In genomic region chr19:38280030-38280921, GRCh38 we compare ENCODE assay signal across 17 cellular contexts. TPM values are rescaled to one million over a fixed set of nuclear protein-coding genes. Genes with fewer than 3 reads are reported as not detected.
DNase-seq lines count a peak whose midpoint lies in the region; ATAC-seq, FAIRE-seq and TF ChIP-seq lines count a peak whose summit lies in the region.
"Had no signal": no experiment of that assay in that cellular context is flagged by ENCODE, and none has a peak within 500 bp of the region (broad histone marks: within the 10 kb centered on the region; RNA-seq: fewer than 3 reads in every experiment).

No MANE protein-coding gene starts in this region.

- H3K4me1 ChIP-seq in liver (ENCODE audit: control insufficient read depth in 4 of 4, insufficient read depth in 4 of 4, low read length in 3 of 4) (peaks cover 0 to 11% (median 3%) of the 10 kb centered on the region in 4 donors), HepG2 (ENCODE audit: insufficient read depth, low read length) (peaks cover 14% of the 10 kb centered on the region), kidney (ENCODE audit: control insufficient read depth in 1 of 2, insufficient read depth in 1 of 2, low read depth in 1 of 2, low read length in 2 of 2) (peaks cover 27 to 34% of the 10 kb centered on the region in 2 donors), aorta (ENCODE audit: control insufficient read depth in 1 of 2, insufficient read depth in 2 of 2, low read length in 2 of 2) (peaks cover 0 to 3% of the 10 kb centered on the region in 2 donors)

- H3K9me3 ChIP-seq in liver (ENCODE audit: control insufficient read depth in 4 of 4, low read length in 3 of 4), result no peaks in the 10 kb centered on the region
- no peaks in the 10 kb centered on the region for H3K9me3 ChIP-seq in HepG2 (ENCODE audit: low read length)
- no peaks in the 10 kb centered on the region for H3K9me3 ChIP-seq in kidney (ENCODE audit: control insufficient read depth in 1 of 2, low read length in 2 of 2)
- H3K9me3 ChIP-seq in aorta (ENCODE audit: control insufficient read depth, low read length), result no peaks in the 10 kb centered on the region
- H3K9me3 ChIP-seq: body of pancreas, gastrocnemius medialis had no signal

- no peaks in the 10 kb centered on the region for H4K20me1 ChIP-seq in HepG2 (ENCODE audit: insufficient read depth, low read length)

- no peaks in the 10 kb centered on the region for H3K27me3 ChIP-seq in liver (ENCODE audit: control insufficient read depth in 4 of 4, insufficient read depth in 4 of 4, low read length in 3 of 4)
- H3K27me3 ChIP-seq in HepG2 (ENCODE audit: control insufficient read depth in 1 of 2, insufficient read depth in 2 of 2, low read length in 2 of 2), result no peaks in the 10 kb centered on the region; a peak in 1 of 5 replicates
- no peaks in the 10 kb centered on the region for H3K27me3 ChIP-seq in aorta (ENCODE audit: control insufficient read depth in 1 of 2, insufficient read depth in 2 of 2, low read length in 1 of 2)
- H3K27me3 ChIP-seq: body of pancreas, gastrocnemius medialis had no signal

- TF ChIP-seq EP300 in HepG2 (IDR thresholded peaks at IDR 0.05; ENCODE audit: low read depth in 2 of 2, low read length in 2 of 2), result no peak
- no peak for TF ChIP-seq EP300 in HepG2 (CRISPR knock-in tag; IDR thresholded peaks at IDR 0.05; ENCODE audit: borderline replicate concordance)

- TF ChIP-seq CTCF in liver (IDR thresholded peaks at IDR 0.05; ENCODE audit: low read depth, low read length, missing input control) (no peak), HepG2 (CRISPR knock-in tag; IDR thresholded peaks at IDR 0.05) (no peak), kidney (IDR thresholded peaks at IDR 0.05; ENCODE audit: borderline replicate concordance, extremely low read depth, insufficient read depth) (no peak)

- no peak overlapping the region for H3K9ac ChIP-seq in liver (ENCODE audit: low read depth in 1 of 2, low read length in 2 of 2)
- no peak overlapping the region for H3K9ac ChIP-seq in HepG2 (ENCODE audit: insufficient read depth, low read depth, low read length)
- peak overlapping the region in 1 of 2 donors; percentile 35 for H3K9ac ChIP-seq in kidney (ENCODE audit: low read length in 2 of 2)

- intact Hi-C loops in HepG2 (cut with micrococcal nuclease; ENCODE audit: unreplicated experiment) (no loop called here), kidney (cut with DNase I) (no loop called here), aorta (cut with DNase I) (no loop called here)

- H3K4me3 ChIP-seq in liver (ENCODE audit: low read depth in 1 of 3, low read length in 3 of 3) (no peak overlapping the region), HepG2 (replicated peaks in 1 of 3; ENCODE audit: insufficient read depth in 1 of 3, low read depth in 2 of 3, low read length in 3 of 3) (no peak overlapping the region), kidney (ENCODE audit: low read length in 2 of 2) (no peak overlapping the region), aorta (ENCODE audit: low read length in 2 of 2) (no peak overlapping the region)
- H3K4me3 ChIP-seq: body of pancreas, gastrocnemius medialis had no signal

- BruUV-seq in HepG2 (replicated peaks; lab: Mats Ljungman, UMichigan), result no TSS peak

- DNase-seq in HepG2 (ENCODE audit: low spot score) (no peak), kidney (no peak), aorta (no peak), epidermal melanocyte (ENCODE audit: insufficient read length, low spot score) (no peak), NCI-H146 (lab: John Stamatoyannopoulos, UW) (no peak)
- DNase-seq: activated CD4-positive, alpha-beta T cell treated with anti-CD3 and anti-CD28 coated beads, Interleukin-2, amount 50 U/mL, for 48 hours; activated effector memory CD4-positive, alpha-beta T cell treated with Interleukin-2 at 50 U/mL for 16 hours; body of pancreas; effector CD4-positive, alpha-beta T cell; gastrocnemius medialis; H7; NCI-H2029; NCI-H748 treated with DMSO at 0.1 percent for 48 hours; SHP77 treated with DMSO at 0.1 percent for 48 hours had no signal

- TF ChIP-seq RAD21 in liver (IDR thresholded peaks at IDR 0.05) (no peak), HepG2 (CRISPR knock-in tag; IDR thresholded peaks at IDR 0.05) (no peak)

- H3K36me3 ChIP-seq in liver (ENCODE audit: control insufficient read depth in 4 of 4, insufficient read depth in 3 of 4, low read depth in 1 of 4, low read length in 3 of 4), result no peaks in the 10 kb centered on the region
- H3K36me3 ChIP-seq in HepG2 (replicated peaks in 1 of 2; ENCODE audit: control insufficient read depth in 1 of 2, insufficient read depth in 2 of 2, low read length in 2 of 2), result no peaks in the 10 kb centered on the region
- H3K36me3 ChIP-seq in kidney (ENCODE audit: control insufficient read depth in 1 of 2, insufficient read depth in 2 of 2, low read length in 2 of 2), result peaks cover 3 to 11% of the 10 kb centered on the region in 2 donors
- peaks cover 0 to 2% of the 10 kb centered on the region in 2 donors for H3K36me3 ChIP-seq in aorta (ENCODE audit: control insufficient read depth in 1 of 2, insufficient read depth in 2 of 2, low read length in 1 of 2)
- H3K36me3 ChIP-seq: gastrocnemius medialis had no signal

- H3K27ac ChIP-seq in liver (ENCODE audit: low read depth in 1 of 2, low read length in 2 of 2) (peak overlapping the region in 1 of 2 donors; percentile 23), HepG2 (ENCODE audit: extremely low read length, insufficient read depth, low read length) (no peak overlapping the region), kidney (ENCODE audit: low read depth in 2 of 2, low read length in 2 of 2) (peak overlapping the region; percentile 56 to 60), aorta (ENCODE audit: low read depth in 1 of 2, low read length in 2 of 2) (peak overlapping the region; percentile 24 to 83)

- no peak overlapping the region for H2AFZ ChIP-seq in HepG2 (ENCODE audit: low read length)

- POLR2A ChIA-PET in HepG2 (lab: Yijun Ruan, JAX), result no interaction called here

- H3K4me2 ChIP-seq in HepG2 (ENCODE audit: low read depth, low read length), result no peak overlapping the region

- FAIRE-seq in HepG2 (lab: Jason Lieb, UNC) (no peak), kidney (lab: Jason Lieb, UNC) (no peak)

- 83% methylated on average over 17 of the region's 17 CpGs for WGBS in liver
- WGBS in HepG2 (ENCODE audit: low lambda C conversion rate), result 58% methylated on average over 17 of the region's 17 CpGs
- 82 to 86% methylated on average over 17 of the region's 17 CpGs for WGBS in aorta, 2 donors

- H3K79me2 ChIP-seq in HepG2 (ENCODE audit: insufficient read depth, low read length), result no peaks in the 10 kb centered on the region

- no peak for TF ChIP-seq POLR2A in HepG2 (IDR thresholded peaks at IDR 0.05; ENCODE audit: insufficient read depth in 1 of 2, low read depth in 2 of 2, low read length in 2 of 2)

- ATAC-seq in HepG2 (no peak), aorta (ENCODE audit: low FRiP score) (no peak)
- ATAC-seq: body of pancreas; gastrocnemius medialis; stimulated activated effector memory CD8-positive, alpha-beta T cell treated with anti-CD3 and anti-CD28 coated beads, Interleukin-12 subunit alpha, Interleukin-12 subunit beta, amount 100 ng/mL, for 72 hours had no signal

- CTCF ChIA-PET in HepG2 (lab: Yijun Ruan, JAX; ENCODE audit: low intra/inter-chr PET ratio, low total read pairs), result no interaction called here

- in situ Hi-C loops in HepG2 (cut with HindIII; ENCODE audit: extremely low pct_ligation_motif_present, low pct_unique_long_range_greater_than_20kb), result no loop called here

RNA-seq across cellular contexts. Expression of gene SPINT2, which starts 15.9 kb away (rescaled TPM):
- total RNA-seq in liver, result 10 to 100 TPM in 1 of 2 donors, 1 to 10 TPM in 1; 7.0 to 43.0 TPM
- polyA plus RNA-seq in liver, result 10 to 100 TPM in 1 of 2 donors, 1 to 10 TPM in 1; 7.1 to 14.2 TPM
- total RNA-seq in HepG2 (2016; rRNA removed; fragmentation: Illumina TruSeq; extraction: Trizol), result 0.24 and 0.31 TPM in 2 replicates
- 0.18 and 0.40 TPM in 2 replicates for total RNA-seq in HepG2 (2016; cell fraction: cytosol; rRNA removed; fragmentation: Illumina TruSeq; extraction: Trizol; ENCODE audit: low read depth)
- 0.30 and 0.37 TPM in 2 replicates for total RNA-seq in HepG2 (2016; cell fraction: insoluble cytoplasmic fraction; rRNA removed; fragmentation: Illumina TruSeq; extraction: Trizol)
- total RNA-seq in HepG2 (2016; cell fraction: membrane; rRNA removed; fragmentation: Illumina TruSeq; extraction: Trizol), result 0.22 TPM in 1 of 2 replicates, not detected in the other
- 0.44 TPM in 1 of 2 replicates, not detected in the other for total RNA-seq in HepG2 (2016; cell fraction: nucleus; rRNA removed; fragmentation: Illumina TruSeq; extraction: Trizol)
- 0.77 and 0.97 TPM in 2 replicates for polyA plus RNA-seq in HepG2 (2011; rRNA removed)
- 0.38 and 0.83 TPM in 2 replicates for polyA plus RNA-seq in HepG2 (2011; cell fraction: cytosol; rRNA removed)
- polyA plus RNA-seq in HepG2 (2011; cell fraction: nucleus; rRNA removed), result 0.21 and 0.35 TPM in 2 replicates
- polyA plus RNA-seq in HepG2 (2012), result 0.31 and 0.39 TPM in 2 replicates
- not detected in 2 replicates for polyA plus RNA-seq in HepG2 (2016; cell fraction: cytosol; fragmentation: Illumina TruSeq; extraction: Trizol; ENCODE audit: low read depth)
- 0.26 and 0.46 TPM in 2 replicates for polyA plus RNA-seq in HepG2 (2016; cell fraction: insoluble cytoplasmic fraction; fragmentation: Illumina TruSeq; extraction: Trizol; ENCODE audit: low read depth)
- polyA plus RNA-seq in HepG2 (2016; cell fraction: membrane; fragmentation: Illumina TruSeq; extraction: Trizol; ENCODE audit: low read depth), result 0.13 TPM in 1 of 2 replicates, not detected in the other
- polyA plus RNA-seq in HepG2 (2016; cell fraction: nucleus; fragmentation: Illumina TruSeq; extraction: Trizol; ENCODE audit: insufficient read depth, low read depth), result 0.60 and 1.7 TPM in 2 replicates
- polyA minus RNA-seq in HepG2 (2011; rRNA and poly(A)+ RNA removed; ENCODE audit: low replicate concordance), result 0.56 and 17.3 TPM in 2 replicates
- polyA minus RNA-seq in HepG2 (2011; cell fraction: cytosol; rRNA and poly(A)+ RNA removed), result not detected in 2 replicates
- polyA minus RNA-seq in HepG2 (2011; cell fraction: nucleus; rRNA and poly(A)+ RNA removed), result 0.26 TPM in 1 of 2 replicates, not detected in the other
- total RNA-seq in kidney, result 381 TPM
- 425 TPM for polyA plus RNA-seq in kidney (ENCODE audit: insufficient read depth, low read depth, low replicate concordance)
- 100 to 1,000 TPM; 146 to 155 TPM for total RNA-seq in aorta
- 100 to 1,000 TPM; 238 to 292 TPM for polyA plus RNA-seq in aorta

RNA-seq across cellular contexts. Expression of gene C19orf33, which starts 23.8 kb away (rescaled TPM):
- total RNA-seq in liver (1 to 10 TPM in 1 of 2 donors, not detected in 1; 1.6 TPM), HepG2 (2016; rRNA removed; fragmentation: Illumina TruSeq; extraction: Trizol) (2.8 and 3.3 TPM in 2 replicates), kidney (43.9 TPM), aorta (1 to 10 TPM; 2.0 to 2.2 TPM)
- polyA plus RNA-seq in liver (under 1 TPM in 1 of 2 donors, not detected in 1; 0.36 TPM), HepG2 (2011; rRNA removed) (2.5 and 3.2 TPM in 2 replicates), kidney (ENCODE audit: insufficient read depth, low read depth, low replicate concordance) (40.3 TPM), aorta (100 to 1,000 TPM in 1 of 2 donors, 10 to 100 TPM in 1; 22.7 to 259 TPM)
- total RNA-seq in HepG2 (2016; cell fraction: cytosol; rRNA removed; fragmentation: Illumina TruSeq; extraction: Trizol; ENCODE audit: low read depth), result 6.4 and 6.6 TPM in 2 replicates
- total RNA-seq in HepG2 (2016; cell fraction: insoluble cytoplasmic fraction; rRNA removed; fragmentation: Illumina TruSeq; extraction: Trizol), result 2.5 and 4.8 TPM in 2 replicates
- total RNA-seq in HepG2 (2016; cell fraction: membrane; rRNA removed; fragmentation: Illumina TruSeq; extraction: Trizol), result 4.6 and 6.3 TPM in 2 replicates
- 3.4 and 3.9 TPM in 2 replicates for total RNA-seq in HepG2 (2016; cell fraction: nucleus; rRNA removed; fragmentation: Illumina TruSeq; extraction: Trizol)
- polyA plus RNA-seq in HepG2 (2011; cell fraction: cytosol; rRNA removed), result 4.3 and 4.5 TPM in 2 replicates
- 1.1 and 1.5 TPM in 2 replicates for polyA plus RNA-seq in HepG2 (2011; cell fraction: nucleus; rRNA removed)
- 1.5 and 3.1 TPM in 2 replicates for polyA plus RNA-seq in HepG2 (2012)
- 7.0 and 8.9 TPM in 2 replicates for polyA plus RNA-seq in HepG2 (2016; cell fraction: cytosol; fragmentation: Illumina TruSeq; extraction: Trizol; ENCODE audit: low read depth)
- 3.1 and 5.6 TPM in 2 replicates for polyA plus RNA-seq in HepG2 (2016; cell fraction: insoluble cytoplasmic fraction; fragmentation: Illumina TruSeq; extraction: Trizol; ENCODE audit: low read depth)
- 4.1 and 4.8 TPM in 2 replicates for polyA plus RNA-seq in HepG2 (2016; cell fraction: membrane; fragmentation: Illumina TruSeq; extraction: Trizol; ENCODE audit: low read depth)
- 2.8 TPM in 1 of 2 replicates, not detected in the other for polyA plus RNA-seq in HepG2 (2016; cell fraction: nucleus; fragmentation: Illumina TruSeq; extraction: Trizol; ENCODE audit: insufficient read depth, low read depth)
- polyA minus RNA-seq in HepG2 (2011; rRNA and poly(A)+ RNA removed; ENCODE audit: low replicate concordance), result 14.8 TPM in 1 of 2 replicates, not detected in the other
- not detected in 2 replicates for polyA minus RNA-seq in HepG2 (2011; cell fraction: cytosol; rRNA and poly(A)+ RNA removed)
- polyA minus RNA-seq in HepG2 (2011; cell fraction: nucleus; rRNA and poly(A)+ RNA removed), result 1.2 TPM in 1 of 2 replicates, not detected in the other
- total RNA-seq: myocyte had no signal

RNA-seq across cellular contexts. Expression of gene PPP1R14A, which starts 24.1 kb away (rescaled TPM):
- total RNA-seq in liver (1 to 10 TPM; 2.7 to 3.0 TPM), HepG2 (2016; rRNA removed; fragmentation: Illumina TruSeq; extraction: Trizol) (not detected in 2 replicates), kidney (66.0 TPM), aorta (100 to 1,000 TPM; 306 to 783 TPM)
- polyA plus RNA-seq in liver (1 to 10 TPM; 9.7 to 10.0 TPM), HepG2 (2011; rRNA removed) (not detected in 2 replicates), kidney (ENCODE audit: insufficient read depth, low read depth, low replicate concordance) (69.9 TPM), aorta (1,000 to 10,000 TPM; 1,120 to 1,551 TPM)
- total RNA-seq in HepG2 (2016; cell fraction: cytosol; rRNA removed; fragmentation: Illumina TruSeq; extraction: Trizol; ENCODE audit: low read depth), result not detected in 2 replicates
- not detected in 2 replicates for total RNA-seq in HepG2 (2016; cell fraction: insoluble cytoplasmic fraction; rRNA removed; fragmentation: Illumina TruSeq; extraction: Trizol)
- not detected in 2 replicates for total RNA-seq in HepG2 (2016; cell fraction: membrane; rRNA removed; fragmentation: Illumina TruSeq; extraction: Trizol)
- total RNA-seq in HepG2 (2016; cell fraction: nucleus; rRNA removed; fragmentation: Illumina TruSeq; extraction: Trizol), result not detected in 2 replicates
- not detected in 2 replicates for polyA plus RNA-seq in HepG2 (2011; cell fraction: cytosol; rRNA removed)
- polyA plus RNA-seq in HepG2 (2011; cell fraction: nucleus; rRNA removed), result not detected in 2 replicates
- not detected in 2 replicates for polyA plus RNA-seq in HepG2 (2012)
- not detected in 2 replicates for polyA plus RNA-seq in HepG2 (2016; cell fraction: cytosol; fragmentation: Illumina TruSeq; extraction: Trizol; ENCODE audit: low read depth)
- polyA plus RNA-seq in HepG2 (2016; cell fraction: insoluble cytoplasmic fraction; fragmentation: Illumina TruSeq; extraction: Trizol; ENCODE audit: low read depth), result not detected in 2 replicates
- not detected in 2 replicates for polyA plus RNA-seq in HepG2 (2016; cell fraction: membrane; fragmentation: Illumina TruSeq; extraction: Trizol; ENCODE audit: low read depth)
- polyA plus RNA-seq in HepG2 (2016; cell fraction: nucleus; fragmentation: Illumina TruSeq; extraction: Trizol; ENCODE audit: insufficient read depth, low read depth), result not detected in 2 replicates
- not detected in 2 replicates for polyA minus RNA-seq in HepG2 (2011; rRNA and poly(A)+ RNA removed; ENCODE audit: low replicate concordance)
- not detected in 2 replicates for polyA minus RNA-seq in HepG2 (2011; cell fraction: cytosol; rRNA and poly(A)+ RNA removed)
- polyA minus RNA-seq in HepG2 (2011; cell fraction: nucleus; rRNA and poly(A)+ RNA removed), result not detected in 2 replicates
- total RNA-seq: myocyte had no signal

RNA-seq across cellular contexts. Expression of gene YIF1B, which starts 35.5 kb away (rescaled TPM):
- total RNA-seq in liver (10 to 100 TPM; 34.1 to 42.8 TPM), HepG2 (2016; rRNA removed; fragmentation: Illumina TruSeq; extraction: Trizol) (22.1 and 41.4 TPM in 2 replicates), kidney (30.3 TPM), aorta (10 to 100 TPM; 19.5 to 25.8 TPM)
- polyA plus RNA-seq in liver (10 to 100 TPM; 43.0 to 74.1 TPM), HepG2 (2011; rRNA removed) (85.2 and 95.6 TPM in 2 replicates), kidney (ENCODE audit: insufficient read depth, low read depth, low replicate concordance) (62.7 TPM), aorta (10 to 100 TPM; 24.9 to 75.9 TPM)
- total RNA-seq in HepG2 (2016; cell fraction: cytosol; rRNA removed; fragmentation: Illumina TruSeq; extraction: Trizol; ENCODE audit: low read depth), result 12.1 and 13.3 TPM in 2 replicates
- 22.4 and 41.9 TPM in 2 replicates for total RNA-seq in HepG2 (2016; cell fraction: insoluble cytoplasmic fraction; rRNA removed; fragmentation: Illumina TruSeq; extraction: Trizol)
- 14.7 and 18.6 TPM in 2 replicates for total RNA-seq in HepG2 (2016; cell fraction: membrane; rRNA removed; fragmentation: Illumina TruSeq; extraction: Trizol)
- total RNA-seq in HepG2 (2016; cell fraction: nucleus; rRNA removed; fragmentation: Illumina TruSeq; extraction: Trizol), result 27.0 and 34.8 TPM in 2 replicates
- polyA plus RNA-seq in HepG2 (2011; cell fraction: cytosol; rRNA removed), result 78.6 and 141 TPM in 2 replicates
- polyA plus RNA-seq in HepG2 (2011; cell fraction: nucleus; rRNA removed), result 73.7 and 97.1 TPM in 2 replicates
- 33.8 and 38.8 TPM in 2 replicates for polyA plus RNA-seq in HepG2 (2012)
- 19.2 and 22.6 TPM in 2 replicates for polyA plus RNA-seq in HepG2 (2016; cell fraction: cytosol; fragmentation: Illumina TruSeq; extraction: Trizol; ENCODE audit: low read depth)
- 24.5 and 27.8 TPM in 2 replicates for polyA plus RNA-seq in HepG2 (2016; cell fraction: insoluble cytoplasmic fraction; fragmentation: Illumina TruSeq; extraction: Trizol; ENCODE audit: low read depth)
- 17.9 and 18.5 TPM in 2 replicates for polyA plus RNA-seq in HepG2 (2016; cell fraction: membrane; fragmentation: Illumina TruSeq; extraction: Trizol; ENCODE audit: low read depth)
- 58.4 and 61.4 TPM in 2 replicates for polyA plus RNA-seq in HepG2 (2016; cell fraction: nucleus; fragmentation: Illumina TruSeq; extraction: Trizol; ENCODE audit: insufficient read depth, low read depth)
- 67.3 and 95.2 TPM in 2 replicates for polyA minus RNA-seq in HepG2 (2011; rRNA and poly(A)+ RNA removed; ENCODE audit: low replicate concordance)
- 29.1 and 32.2 TPM in 2 replicates for polyA minus RNA-seq in HepG2 (2011; cell fraction: cytosol; rRNA and poly(A)+ RNA removed)
- polyA minus RNA-seq in HepG2 (2011; cell fraction: nucleus; rRNA and poly(A)+ RNA removed), result 7.9 and 10.6 TPM in 2 replicates

RNA-seq across cellular contexts. Expression of gene KCNK6, which starts 39.4 kb away (rescaled TPM):
- 1 to 10 TPM; 3.0 to 4.6 TPM for total RNA-seq in liver
- polyA plus RNA-seq in liver, result 1 to 10 TPM; 1.2 to 2.5 TPM
- total RNA-seq in HepG2 (2016; rRNA removed; fragmentation: Illumina TruSeq; extraction: Trizol), result not detected in 2 replicates
- total RNA-seq in HepG2 (2016; cell fraction: cytosol; rRNA removed; fragmentation: Illumina TruSeq; extraction: Trizol; ENCODE audit: low read depth), result 0.10 TPM in 1 of 2 replicates, not detected in the other
- total RNA-seq in HepG2 (2016; cell fraction: insoluble cytoplasmic fraction; rRNA removed; fragmentation: Illumina TruSeq; extraction: Trizol), result 0.02 TPM in 1 of 2 replicates, not detected in the other
- total RNA-seq in HepG2 (2016; cell fraction: membrane; rRNA removed; fragmentation: Illumina TruSeq; extraction: Trizol), result not detected in 2 replicates
- 0.09 TPM in 1 of 2 replicates, not detected in the other for total RNA-seq in HepG2 (2016; cell fraction: nucleus; rRNA removed; fragmentation: Illumina TruSeq; extraction: Trizol)
- 0.03 TPM in 2 replicates for polyA plus RNA-seq in HepG2 (2011; rRNA removed)
- 0.01 and 0.04 TPM in 2 replicates for polyA plus RNA-seq in HepG2 (2011; cell fraction: cytosol; rRNA removed)
- 0.02 TPM in 1 of 2 replicates, not detected in the other for polyA plus RNA-seq in HepG2 (2011; cell fraction: nucleus; rRNA removed)
- 0.04 TPM in 2 replicates for polyA plus RNA-seq in HepG2 (2012)
- polyA plus RNA-seq in HepG2 (2016; cell fraction: cytosol; fragmentation: Illumina TruSeq; extraction: Trizol; ENCODE audit: low read depth), result 0.01 TPM in 1 of 2 replicates, not detected in the other
- not detected in 2 replicates for polyA plus RNA-seq in HepG2 (2016; cell fraction: insoluble cytoplasmic fraction; fragmentation: Illumina TruSeq; extraction: Trizol; ENCODE audit: low read depth)
- not detected in 2 replicates for polyA plus RNA-seq in HepG2 (2016; cell fraction: membrane; fragmentation: Illumina TruSeq; extraction: Trizol; ENCODE audit: low read depth)
- 0.12 TPM in 1 of 2 replicates, not detected in the other for polyA plus RNA-seq in HepG2 (2016; cell fraction: nucleus; fragmentation: Illumina TruSeq; extraction: Trizol; ENCODE audit: insufficient read depth, low read depth)
- polyA minus RNA-seq in HepG2 (2011; rRNA and poly(A)+ RNA removed; ENCODE audit: low replicate concordance), result 0.07 and 0.12 TPM in 2 replicates
- not detected in 2 replicates for polyA minus RNA-seq in HepG2 (2011; cell fraction: cytosol; rRNA and poly(A)+ RNA removed)
- polyA minus RNA-seq in HepG2 (2011; cell fraction: nucleus; rRNA and poly(A)+ RNA removed), result not detected in 2 replicates
- 7.2 TPM for total RNA-seq in kidney
- 2.2 TPM for polyA plus RNA-seq in kidney (ENCODE audit: insufficient read depth, low read depth, low replicate concordance)
- 10 to 100 TPM; 13.1 to 18.7 TPM for total RNA-seq in aorta
- 10 to 100 TPM; 23.5 to 25.2 TPM for polyA plus RNA-seq in aorta

Comparison
In these comparisons a context has a peak if more than half of its experiments do, and no peak if none do; other contexts are left out.
1. RNA of gene SPINT2, which starts 15.9 kb away (total RNA-seq): 381 TPM in kidney (single experiment), 146 to 155 TPM in aorta and 7.0 to 43.0 TPM in liver; 0.18 to 0.44 TPM in HepG2; every median in the first group is over 4 times any median in the second.
2. RNA of gene PPP1R14A, which starts 24.1 kb away (total RNA-seq): 306 to 783 TPM in aorta and 66.0 TPM in kidney (single experiment); 2.7 to 3.0 TPM in liver and not detected in HepG2; every median in the first group is over 10 times any median in the second.